2 cellular contexts compared by ENCODE assay signal in genomic region chr2:130355181-130355577, GRCh38.
TF ChIP-seq lines count a peak whose summit lies in the region.

No MANE protein-coding gene starts in this region.

TF ChIP-seq in GM12878, 131 proteins besides CTCF, POLR2A, EP300 and RAD21:
- TF ChIP-seq TARDBP (IDR thresholded peaks at IDR 0.05; ENCODE audit: borderline replicate concordance): no peak
- no peak for TF ChIP-seq ETV6 (conservative IDR thresholded peaks at IDR 0.05 in 1 of 2, IDR thresholded peaks at IDR 0.05 in 1 of 2; ENCODE audit: borderline replicate concordance in 1 of 2, low read depth in 1 of 2)
- TF ChIP-seq ZBTB4 (CRISPR knock-in tag; IDR thresholded peaks at IDR 0.05): no peak
- no peak for TF ChIP-seq PAX5 (IDR thresholded peaks at IDR 0.05; ENCODE audit: borderline replicate concordance, low read depth, low read length)
- TF ChIP-seq ZZZ3 (IDR thresholded peaks at IDR 0.05; ENCODE audit: control insufficient read depth, insufficient read length, low read depth): no peak
- TF ChIP-seq ZNF592 (IDR thresholded peaks at IDR 0.05): no peak
- TF ChIP-seq EED (IDR thresholded peaks at IDR 0.05; ENCODE audit: low read depth): no peak
- TF ChIP-seq NKRF (conservative IDR thresholded peaks at IDR 0.05): no peak
- no peak for TF ChIP-seq CHD4 (IDR thresholded peaks at IDR 0.05)
- TF ChIP-seq HDGF (IDR thresholded peaks at IDR 0.05): no peak
- TF ChIP-seq BCL11A (IDR thresholded peaks at IDR 0.05; ENCODE audit: low read depth, low read length): no peak
- no peak for TF ChIP-seq MTA2 (IDR thresholded peaks at IDR 0.05; ENCODE audit: low read depth)
- no peak for TF ChIP-seq JUNB (IDR thresholded peaks at IDR 0.05)
- no peak for TF ChIP-seq NFYA (IDR thresholded peaks at IDR 0.05; ENCODE audit: borderline replicate concordance, low read depth, low read length)
- no peak for TF ChIP-seq NFIC (IDR thresholded peaks at IDR 0.05; ENCODE audit: low read depth, low read length)
- TF ChIP-seq MEF2A (IDR thresholded peaks at IDR 0.05; ENCODE audit: insufficient read depth, low read depth, low read length): no peak
- no peak for TF ChIP-seq JUND (IDR thresholded peaks at IDR 0.05; ENCODE audit: low read depth, low read length)
- no peak for TF ChIP-seq IKZF2 (IDR thresholded peaks at IDR 0.05)
- TF ChIP-seq SMAD1 (IDR thresholded peaks at IDR 0.05; ENCODE audit: low read depth, partially characterized antibody): no peak

TF ChIP-seq in HepG2, 621 proteins besides CTCF, POLR2A, EP300 and RAD21 (continues in another document):
- no peak for TF ChIP-seq NBN (conservative IDR thresholded peaks at IDR 0.05)
- TF ChIP-seq UBTF (CRISPR knock-in tag; IDR thresholded peaks at IDR 0.05): no peak
- TF ChIP-seq PLSCR1 (CRISPR knock-in tag; IDR thresholded peaks at IDR 0.05; ENCODE audit: borderline replicate concordance): no peak
- TF ChIP-seq SOX5 (CRISPR knock-in tag; IDR thresholded peaks at IDR 0.05; ENCODE audit: borderline replicate concordance): no peak
- TF ChIP-seq RBM39 (IDR thresholded peaks at IDR 0.05; ENCODE audit: low read depth, low read length, poor library complexity, severe bottlenecking): peak; percentile 70
- no peak for TF ChIP-seq AFF4 (CRISPR knock-in tag; IDR thresholded peaks at IDR 0.05)
- no peak for TF ChIP-seq TMF1 (CRISPR knock-in tag; IDR thresholded peaks at IDR 0.05; ENCODE audit: low read depth)
- TF ChIP-seq ZNF430 (CRISPR knock-in tag; IDR thresholded peaks at IDR 0.05): no peak
- TF ChIP-seq ZBTB8A (CRISPR knock-in tag; IDR thresholded peaks at IDR 0.05; ENCODE audit: borderline replicate concordance, low read depth): 0 out of 2 replicates have a peak, but pooled peaks have one; percentile 16
- no peak for TF ChIP-seq ZNF646 (CRISPR knock-in tag; IDR thresholded peaks at IDR 0.05)
- TF ChIP-seq SRSF9 (IDR thresholded peaks at IDR 0.05; ENCODE audit: borderline replicate concordance, insufficient read depth, low read depth, low read length, poor library complexity, severe bottlenecking): no peak
- TF ChIP-seq ZNF10 (CRISPR knock-in tag; IDR thresholded peaks at IDR 0.05; ENCODE audit: borderline replicate concordance, low read depth): no peak
- TF ChIP-seq RCOR2 (CRISPR knock-in tag; IDR thresholded peaks at IDR 0.05): no peak
- TF ChIP-seq ZNF317 (CRISPR knock-in tag; IDR thresholded peaks at IDR 0.05): no peak
- TF ChIP-seq FOXP4 (CRISPR knock-in tag; IDR thresholded peaks at IDR 0.05): no peak
- TF ChIP-seq POGK (CRISPR knock-in tag; conservative IDR thresholded peaks at IDR 0.05): no peak
- TF ChIP-seq ZNF547 (CRISPR knock-in tag; IDR thresholded peaks at IDR 0.05): no peak
- TF ChIP-seq ZNF841 (CRISPR knock-in tag; IDR thresholded peaks at IDR 0.05; ENCODE audit: borderline replicate concordance): no peak
- TF ChIP-seq ZNF710 (CRISPR knock-in tag; IDR thresholded peaks at IDR 0.05; ENCODE audit: borderline replicate concordance): no peak
- TF ChIP-seq ATF3 (CRISPR knock-in tag; IDR thresholded peaks at IDR 0.05): no peak
- no peak for TF ChIP-seq ZNF468 (CRISPR knock-in tag; IDR thresholded peaks at IDR 0.05)
- TF ChIP-seq ZNF501 (CRISPR knock-in tag; IDR thresholded peaks at IDR 0.05): peak; percentile 8; the same call in 1 of the 2 replicates
- TF ChIP-seq ZNF7 (CRISPR knock-in tag; IDR thresholded peaks at IDR 0.05): no peak
- no peak for TF ChIP-seq ZNF101 (CRISPR knock-in tag; IDR thresholded peaks at IDR 0.05; ENCODE audit: borderline replicate concordance, low read depth)
- no peak for TF ChIP-seq ZKSCAN5 (CRISPR knock-in tag; IDR thresholded peaks at IDR 0.05)
- TF ChIP-seq ZNF44 (CRISPR knock-in tag; IDR thresholded peaks at IDR 0.05): 0 out of 2 replicates have a peak, but pooled peaks have one; percentile 14
- no peak for TF ChIP-seq TSC22D2 (CRISPR knock-in tag; IDR thresholded peaks at IDR 0.05; ENCODE audit: borderline replicate concordance)
- TF ChIP-seq SRF (IDR thresholded peaks at IDR 0.05; ENCODE audit: low read depth, low read length): no peak
- no peak for TF ChIP-seq ZC3H4 (CRISPR knock-in tag; IDR thresholded peaks at IDR 0.05; ENCODE audit: borderline replicate concordance)
- TF ChIP-seq NR2F2 (IDR thresholded peaks at IDR 0.05; ENCODE audit: borderline replicate concordance, low read depth): no peak
- no peak; the same call in 1 of the 2 replicates for TF ChIP-seq KLF12 (CRISPR knock-in tag; IDR thresholded peaks at IDR 0.05; ENCODE audit: borderline replicate concordance)
- TF ChIP-seq ZNF224 (CRISPR knock-in tag; IDR thresholded peaks at IDR 0.05): 0 out of 2 replicates have a peak, but pooled peaks have one; percentile 81
- no peak for TF ChIP-seq TP53 (CRISPR knock-in tag; conservative IDR thresholded peaks at IDR 0.05)
